ENCODE assay signal across 25 cellular contexts in the genomic region with DNA sequence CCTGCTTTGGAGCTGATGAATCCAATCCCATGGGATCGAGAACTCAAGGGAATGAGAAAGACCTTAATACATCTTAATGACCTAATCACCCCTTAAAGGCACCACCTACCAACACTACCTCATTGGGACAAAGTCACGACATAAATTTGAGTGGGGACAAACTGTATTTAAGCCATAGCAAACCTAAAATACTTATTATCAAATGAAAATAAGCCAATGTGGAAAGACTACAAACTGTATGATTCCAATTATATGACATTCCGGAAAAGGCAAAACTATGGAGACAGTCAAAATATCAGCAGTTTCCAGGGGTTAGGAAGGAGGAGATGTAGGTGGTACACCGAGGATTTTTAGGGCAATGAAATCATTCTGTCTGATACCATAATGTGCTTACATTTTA.
"Had no signal": no experiment of that assay in that cellular context is flagged by ENCODE, and none has a peak within 500 bp of the region (broad histone marks: within the 10 kb centered on the region; RNA-seq: fewer than 3 reads in every experiment).

No MANE protein-coding gene starts in this region.

- H3K27ac Mint-ChIP-seq: mesothelial cell of epicardium had no signal

- H3K27me3 ChIP-seq: dorsolateral prefrontal cortex, esophagus squamous epithelium, gastrocnemius medialis, heart right ventricle, left lung had no signal

- ATAC-seq: esophagus mucosa, gastrocnemius medialis, heart right ventricle, left cardiac atrium, left lung, left ventricle myocardium superior, lower lobe of right lung, mucosa of descending colon had no signal

- H3K36me3 Mint-ChIP-seq: mesothelial cell of epicardium had no signal

- H3K4me1 ChIP-seq: gastrocnemius medialis, left lung, lower lobe of right lung had no signal

- H3K4me3 Mint-ChIP-seq: mesothelial cell of epicardium had no signal

- FAIRE-seq: colon, endothelial cell of umbilical vein, islet of Langerhans, keratinocyte had no signal

- H3K27ac ChIP-seq: coronary artery, dorsolateral prefrontal cortex, esophagus squamous epithelium, gastrocnemius medialis, heart right ventricle, left lung, lower lobe of right lung had no signal

- DNase-seq: dermis blood vessel endothelial cell; dorsolateral prefrontal cortex; effector CD4-positive, alpha-beta T cell; effector memory CD4-positive, alpha-beta T cell; esophagus squamous epithelium; foreskin fibroblast; foreskin melanocyte; gastrocnemius medialis; glutamatergic neuron; head of caudate nucleus; heart right ventricle; hippocampal formation; left cardiac atrium; left lung; left ventricle myocardium superior; lower lobe of right lung; mesenchymal stem cell; mucosa of descending colon had no signal

- H3K4me3 ChIP-seq: coronary artery, dorsolateral prefrontal cortex, esophagus squamous epithelium, gastrocnemius medialis, heart right ventricle, left lung, lower lobe of right lung, mucosa of descending colon had no signal

- H3K9me3 ChIP-seq: esophagus squamous epithelium, gastrocnemius medialis, left lung, lower lobe of right lung, mucosa of descending colon had no signal

- H3K36me3 ChIP-seq: esophagus squamous epithelium, gastrocnemius medialis, heart right ventricle, left lung, lower lobe of right lung had no signal
